ENCODE assay signal across 13 cellular contexts in the genomic region with DNA sequence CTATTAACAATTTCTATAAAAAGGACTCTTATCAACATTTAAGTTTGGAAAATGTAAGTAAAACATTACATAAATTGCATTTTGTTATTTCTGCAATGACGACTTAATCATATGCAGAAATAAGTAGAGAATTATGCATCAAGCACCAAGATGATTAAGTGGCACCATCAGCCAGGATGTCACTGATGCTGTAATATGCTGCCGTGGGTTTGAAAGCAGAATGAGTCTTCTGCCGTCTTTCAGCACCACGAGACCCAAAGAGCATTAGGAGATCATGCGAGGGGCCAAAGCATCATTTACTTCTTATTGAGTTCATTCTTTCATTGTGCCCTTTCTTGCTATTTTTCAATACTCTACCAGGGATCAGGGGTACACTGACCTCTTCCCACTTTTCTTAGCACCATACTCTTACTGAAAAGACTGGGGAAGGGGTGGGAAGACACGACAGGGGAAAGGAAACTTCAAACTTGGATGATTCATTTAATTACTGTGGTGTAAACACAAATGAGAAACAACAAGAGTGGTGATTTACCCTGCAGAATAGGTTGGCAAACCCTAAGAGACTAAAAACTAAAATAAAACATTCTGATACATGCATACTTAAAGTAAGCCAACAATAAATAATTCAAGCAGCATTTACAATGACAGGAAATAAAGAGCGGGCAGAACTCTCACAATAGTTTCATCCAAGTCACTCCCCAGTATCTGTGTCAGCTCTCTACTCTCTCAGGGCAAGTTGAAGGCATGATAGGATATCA.
DNase-seq lines count a peak whose midpoint lies in the region; ATAC-seq and TF ChIP-seq lines count a peak whose summit lies in the region.
"Had no signal": no experiment of that assay in that cellular context is flagged by ENCODE, and none has a peak within 500 bp of the region (broad histone marks: within the 10 kb centered on the region; RNA-seq: fewer than 3 reads in every experiment).

No MANE protein-coding gene starts in this region.

- H3K4me3 Mint-ChIP-seq in activated T-cell treated with anti-CD3 and anti-CD28 coated beads, Interleukin-2, amount 50 U/mL, for 24 hours: no peak overlapping the region
- H3K4me3 Mint-ChIP-seq in CD8-positive, alpha-beta T cell: no peak overlapping the region
- no peak overlapping the region for H3K4me3 Mint-ChIP-seq in activated T-helper 17 cell treated with anti-CD3 and anti-CD28 coated beads, Interleukin-2, amount 50 U/mL, for 72 hours
- no peak overlapping the region for H3K4me3 Mint-ChIP-seq in nephron progenitor cell
- H3K4me3 Mint-ChIP-seq in type B pancreatic cell: no peak overlapping the region

- no peak for ATAC-seq in CD8-positive, alpha-beta T cell
- peak; percentile 60 for ATAC-seq in activated T-helper 17 cell treated with anti-CD3 and anti-CD28 coated beads, Interleukin-2, amount 50 U/mL, for 72 hours (replicated peaks)
- no peak for ATAC-seq in GM18907 (IDR thresholded peaks at IDR 0.05; ENCODE audit: unreplicated experiment)
- ATAC-seq: K562 had no signal

- intact Hi-C loops in CD8-positive, alpha-beta T cell (cut with DNase I, micrococcal nuclease): no loop called here

- H3K4me1 ChIP-seq in CD8-positive, alpha-beta T cell (ENCODE audit: insufficient read depth, low read length): no peaks in the 10 kb centered on the region

- no peaks in the 10 kb centered on the region for H3K27me3 Mint-ChIP-seq in activated T-cell treated with anti-CD3 and anti-CD28 coated beads, Interleukin-2, amount 50 U/mL, for 24 hours
- H3K27me3 Mint-ChIP-seq in CD8-positive, alpha-beta T cell (ENCODE audit: low read depth): no peaks in the 10 kb centered on the region
- H3K27me3 Mint-ChIP-seq in activated T-helper 17 cell treated with anti-CD3 and anti-CD28 coated beads, Interleukin-2, amount 50 U/mL, for 72 hours: no peaks in the 10 kb centered on the region
- H3K27me3 Mint-ChIP-seq in nephron progenitor cell (ENCODE audit: low read depth, poor library complexity) (no peaks in the 10 kb centered on the region), type B pancreatic cell (no peaks in the 10 kb centered on the region)

- H3K27me3 ChIP-seq in CD8-positive, alpha-beta T cell (ENCODE audit: insufficient read depth, low read length): no peaks in the 10 kb centered on the region

- DNase-seq in activated T-cell treated with anti-CD3 and anti-CD28 coated beads, Interleukin-2, amount 50 U/mL, for 24 hours: no peak
- DNase-seq in activated T-cell treated with anti-CD3 and anti-CD28 coated beads, Interleukin-2, amount 50 U/mL, for 48 hours: no peak
- DNase-seq in CD8-positive, alpha-beta T cell: no peak
- no peak for DNase-seq in nephron progenitor cell
- no peak for DNase-seq in type B pancreatic cell (ENCODE audit: extremely low spot score, unreplicated experiment)
- DNase-seq: ACHN, NCI-H1436 treated with DMSO at 0.1 percent for 48 hours, NCI-H2081 treated with DMSO at 0.1 percent for 48 hours, NCI-H2227 treated with DMSO at 0.1 percent for 48 hours, NCI-H526 treated with DMSO at 0.1 percent for 48 hours had no signal

- peaks cover 26% of the 10 kb centered on the region for H3K4me1 Mint-ChIP-seq in activated T-cell treated with anti-CD3 and anti-CD28 coated beads, Interleukin-2, amount 50 U/mL, for 24 hours (ENCODE audit: low read depth)
- H3K4me1 Mint-ChIP-seq in CD8-positive, alpha-beta T cell (ENCODE audit: low read depth): peaks cover 2% of the 10 kb centered on the region
- H3K4me1 Mint-ChIP-seq in activated T-helper 17 cell treated with anti-CD3 and anti-CD28 coated beads, Interleukin-2, amount 50 U/mL, for 72 hours: peaks cover 7% of the 10 kb centered on the region
- peaks cover 5% of the 10 kb centered on the region for H3K4me1 Mint-ChIP-seq in nephron progenitor cell
- H3K4me1 Mint-ChIP-seq in type B pancreatic cell (ENCODE audit: unreplicated experiment): no peaks in the 10 kb centered on the region

- H3K9me3 Mint-ChIP-seq in activated T-cell treated with anti-CD3 and anti-CD28 coated beads, Interleukin-2, amount 50 U/mL, for 24 hours: no peaks in the 10 kb centered on the region
- H3K9me3 Mint-ChIP-seq in CD8-positive, alpha-beta T cell: no peaks in the 10 kb centered on the region
- H3K9me3 Mint-ChIP-seq in activated T-helper 17 cell treated with anti-CD3 and anti-CD28 coated beads, Interleukin-2, amount 50 U/mL, for 72 hours: no peaks in the 10 kb centered on the region
- H3K9me3 Mint-ChIP-seq in nephron progenitor cell (no peaks in the 10 kb centered on the region), type B pancreatic cell (no peaks in the 10 kb centered on the region)

- H3K36me3 Mint-ChIP-seq in activated T-cell treated with anti-CD3 and anti-CD28 coated beads, Interleukin-2, amount 50 U/mL, for 24 hours (ENCODE audit: low read depth): peaks cover 77% of the 10 kb centered on the region
- peaks cover 68% of the 10 kb centered on the region for H3K36me3 Mint-ChIP-seq in CD8-positive, alpha-beta T cell
- H3K36me3 Mint-ChIP-seq in activated T-helper 17 cell treated with anti-CD3 and anti-CD28 coated beads, Interleukin-2, amount 50 U/mL, for 72 hours (ENCODE audit: low read depth): peaks cover 68% of the 10 kb centered on the region
- H3K36me3 Mint-ChIP-seq in nephron progenitor cell (ENCODE audit: low read depth) (peaks cover 59% of the 10 kb centered on the region), type B pancreatic cell (peaks cover 15% of the 10 kb centered on the region)

- POLR2A ChIA-PET in CD8-positive, alpha-beta T cell (lab: Charles Lee): no interaction called here

- TF ChIP-seq CTCF in CD8-positive, alpha-beta T cell (IDR thresholded peaks at IDR 0.05): no peak
- TF ChIP-seq CTCF in nephron progenitor cell (IDR thresholded peaks at IDR 0.05) (no peak), type B pancreatic cell (conservative IDR thresholded peaks at IDR 0.05) (no peak)

- H3K36me3 ChIP-seq in CD8-positive, alpha-beta T cell (ENCODE audit: insufficient read depth, low read length): peaks cover 19% of the 10 kb centered on the region

- no peak overlapping the region for H3K4me3 ChIP-seq in CD8-positive, alpha-beta T cell (ENCODE audit: low read depth, low read length)
- H3K4me3 ChIP-seq: K562 had no signal

- H3K27ac ChIP-seq in CD8-positive, alpha-beta T cell (ENCODE audit: low read depth, low read length): no peak overlapping the region

- H3K27ac Mint-ChIP-seq in activated T-cell treated with anti-CD3 and anti-CD28 coated beads, Interleukin-2, amount 50 U/mL, for 24 hours: peak overlapping the region; percentile 79
- peak overlapping the region; percentile 19 for H3K27ac Mint-ChIP-seq in CD8-positive, alpha-beta T cell
- peak overlapping the region; percentile 26 for H3K27ac Mint-ChIP-seq in activated T-helper 17 cell treated with anti-CD3 and anti-CD28 coated beads, Interleukin-2, amount 50 U/mL, for 72 hours
- peak overlapping the region; percentile 41 for H3K27ac Mint-ChIP-seq in nephron progenitor cell
- no peak overlapping the region for H3K27ac Mint-ChIP-seq in type B pancreatic cell

- CTCF ChIA-PET in CD8-positive, alpha-beta T cell (lab: Charles Lee): no interaction called here

- H3K9me3 ChIP-seq in CD8-positive, alpha-beta T cell (ENCODE audit: low read length): no peaks in the 10 kb centered on the region
